In genomic region chr3:9810357-9810726, GRCh38 we compare ENCODE assay signal across 1 cellular context.
TF ChIP-seq lines count a peak whose summit lies in the region.

No MANE protein-coding gene starts in this region.

TF ChIP-seq in HCT116, 20 proteins besides CTCF, POLR2A, EP300 and RAD21 (continued from another document):
- TF ChIP-seq EZH2phosphoT487 (IDR thresholded peaks at IDR 0.05; ENCODE audit: borderline replicate concordance) (no peak), SP1 (IDR thresholded peaks at IDR 0.05; ENCODE audit: low read depth) (no peak), ZFX (IDR thresholded peaks at IDR 0.05) (no peak), YY1 (IDR thresholded peaks at IDR 0.05; ENCODE audit: extremely low read depth, insufficient replicate concordance, low read depth, low read length) (no peak), ATF3 (IDR thresholded peaks at IDR 0.05) (no peak), EZH2 (IDR thresholded peaks at IDR 0.05) (no peak), ELF1 (IDR thresholded peaks at IDR 0.05; ENCODE audit: borderline replicate concordance, low read depth) (no peak), MAX (IDR thresholded peaks at IDR 0.05) (no peak), SRF (IDR thresholded peaks at IDR 0.05; ENCODE audit: low read depth) (no peak), FOSL1 (IDR thresholded peaks at IDR 0.05; ENCODE audit: low read depth) (no peak), ZBTB33 (IDR thresholded peaks at IDR 0.05; ENCODE audit: extremely low read depth, insufficient replicate concordance, low read length) (no peak)
